In genomic region chr3:50620846-50621245, GRCh38 we compare ENCODE assay signal across 6 cellular contexts. TPM values are rescaled to one million over a fixed set of nuclear protein-coding genes. Genes with fewer than 3 reads are reported as not detected.
DNase-seq lines count a peak whose midpoint lies in the region; ATAC-seq and TF ChIP-seq lines count a peak whose summit lies in the region.

No MANE protein-coding gene starts in this region.

- POLR2A ChIA-PET in T-cell (lab: Charles Lee), result interaction anchor here in 1 of 2 donors (0.7 kb wide), 1 partner anchor 13 kb away, joined by 3 read pairs; no protein-coding TSS in a partner anchor

- peak; percentile 43 for DNase-seq in EL
- DNase-seq in T-cell, result no peak
- DNase-seq in lung (ENCODE audit: low spot score), result peak; percentile 64
- DNase-seq in OCI-M2 (lab: John Stamatoyannopoulos, UW; ENCODE audit: unreplicated experiment), result no peak
- no peak for DNase-seq in neural progenitor cell (ENCODE audit: low spot score)

- H3K9me3 Mint-ChIP-seq in T-cell (no peaks in the 10 kb centered on the region), neural progenitor cell (no peaks in the 10 kb centered on the region)

- peaks cover 7% of the 10 kb centered on the region for H3K36me3 Mint-ChIP-seq in T-cell
- peaks cover 13% of the 10 kb centered on the region for H3K36me3 Mint-ChIP-seq in neural progenitor cell

- H3K27me3 ChIP-seq in lung (ENCODE audit: control insufficient read depth, insufficient read depth) (no peaks in the 10 kb centered on the region), neural progenitor cell (no peaks in the 10 kb centered on the region)

- H2AFZ ChIP-seq in neural progenitor cell (replicated peaks), result no peak overlapping the region

- H3K27ac ChIP-seq in lung (ENCODE audit: low read depth in 1 of 2, low read length in 1 of 2) (peak overlapping the region; percentile 59 to 68), neural progenitor cell (no peak overlapping the region)

- H3K4me3 Mint-ChIP-seq in T-cell (peak overlapping the region; percentile 21 to 99 (median 46)), neural progenitor cell (no peak overlapping the region)

- TF ChIP-seq CTCF in lung (IDR thresholded peaks at IDR 0.05; ENCODE audit: control extremely low read depth, extremely low read depth) (no peak), neural progenitor cell (IDR thresholded peaks at IDR 0.05) (no peak)

- CTCF ChIA-PET in T-cell (lab: Charles Lee), result no interaction called here

- peaks cover 34% of the 10 kb centered on the region for H3K79me2 ChIP-seq in neural progenitor cell (ENCODE audit: low read depth)

- no peak overlapping the region for H3K9ac ChIP-seq in neural progenitor cell

- no peaks in the 10 kb centered on the region for H3K9me3 ChIP-seq in lung (ENCODE audit: control insufficient read depth in 2 of 2, insufficient read depth in 1 of 2, low read length in 1 of 2)
- no peaks in the 10 kb centered on the region for H3K9me3 ChIP-seq in neural progenitor cell (ENCODE audit: low read depth)

- no peaks in the 10 kb centered on the region for H3K27me3 Mint-ChIP-seq in T-cell
- peaks cover 15% of the 10 kb centered on the region for H3K27me3 Mint-ChIP-seq in neural progenitor cell (ENCODE audit: insufficient read depth, low read depth)

- H3K4me1 ChIP-seq in lung (ENCODE audit: control insufficient read depth in 2 of 2, insufficient read depth in 2 of 2, low read length in 2 of 2), result peaks cover 4 to 33% of the 10 kb centered on the region in 2 donors
- peaks cover 34% of the 10 kb centered on the region for H3K4me1 ChIP-seq in neural progenitor cell

- peaks cover 35% of the 10 kb centered on the region for H3F3A ChIP-seq in neural progenitor cell (ENCODE audit: low read depth)

- H3K36me3 ChIP-seq in lung (ENCODE audit: control insufficient read depth in 2 of 2, insufficient read depth in 2 of 2, low read length in 2 of 2) (peaks cover 0 to 4% of the 10 kb centered on the region in 2 donors), neural progenitor cell (no peaks in the 10 kb centered on the region)

- peaks cover 84 to 85% (median 84%) of the 10 kb centered on the region in 3 donors for H3K4me1 Mint-ChIP-seq in T-cell
- peaks cover 42% of the 10 kb centered on the region for H3K4me1 Mint-ChIP-seq in neural progenitor cell

- WGBS in lung, 2 donors, result 8 to 32% methylated on average over 3 of the region's 3 CpGs

- peaks cover 13% of the 10 kb centered on the region for H4K20me1 ChIP-seq in neural progenitor cell (ENCODE audit: low read depth)

- H3K4me2 ChIP-seq in neural progenitor cell, result no peak overlapping the region

- H3K27ac Mint-ChIP-seq in T-cell, result peak overlapping the region; percentile 95 to 96
- H3K27ac Mint-ChIP-seq in neural progenitor cell, result no peak overlapping the region

- no peak for ATAC-seq in T-cell (replicated peaks in 1 of 4)
- no peak for ATAC-seq in lung (ENCODE audit: insufficient read depth, low FRiP score)
- no peak for ATAC-seq in HG03095 (IDR thresholded peaks at IDR 0.05; ENCODE audit: unreplicated experiment)

- H3K4me3 ChIP-seq in lung (no peak overlapping the region), neural progenitor cell (no peak overlapping the region)

RNA-seq across cellular contexts. Expression of gene MAPKAPK3, which starts 3.9 kb away (rescaled TPM):
- 10 to 100 TPM; 35.1 to 66.6 (median 53.0) TPM for total RNA-seq in T-cell
- 10 to 100 TPM; 23.6 to 96.1 TPM for total RNA-seq in lung
- polyA plus RNA-seq in lung, result 10 to 100 TPM; 50.8 to 92.1 TPM
- 47.7 and 77.5 TPM in 2 replicates for total RNA-seq in neural progenitor cell (ENCODE audit: low replicate concordance)

RNA-seq across cellular contexts. Expression of gene CISH, which starts 9.3 kb away (rescaled TPM):
- total RNA-seq in T-cell, result 100 to 1,000 TPM in 3 of 5 donors, 10 to 100 TPM in 2; 37.4 to 217 (median 190) TPM
- total RNA-seq in lung, result 10 to 100 TPM; 42.9 to 50.2 TPM
- 100 to 1,000 TPM in 1 of 2 donors, 10 to 100 TPM in 1; 37.8 to 104 TPM for polyA plus RNA-seq in lung
- total RNA-seq in neural progenitor cell (ENCODE audit: low replicate concordance), result 0.32 and 0.90 TPM in 2 replicates

RNA-seq across cellular contexts. Expression of gene HEMK1, which starts 51.5 kb away (rescaled TPM):
- 10 to 100 TPM; 35.5 to 66.6 (median 42.0) TPM for total RNA-seq in T-cell
- total RNA-seq in lung, result 10 to 100 TPM; 17.3 to 28.0 TPM
- 10 to 100 TPM; 16.0 to 20.1 TPM for polyA plus RNA-seq in lung
- 9.3 and 20.8 TPM in 2 replicates for total RNA-seq in neural progenitor cell (ENCODE audit: low replicate concordance)

RNA-seq across cellular contexts. Expression of gene C3orf18, which starts 53.3 kb away (rescaled TPM):
- total RNA-seq in T-cell, result 10 to 100 TPM; 15.3 to 24.7 (median 19.5) TPM
- total RNA-seq in lung, result 1 to 10 TPM; 5.7 to 7.0 TPM
- 1 to 10 TPM; 2.7 to 3.2 TPM for polyA plus RNA-seq in lung
- total RNA-seq in neural progenitor cell (ENCODE audit: low replicate concordance), result 8.5 and 15.6 TPM in 2 replicates

RNA-seq across cellular contexts. Expression of gene DOCK3, which starts 53.9 kb away (rescaled TPM):
- 1 to 10 TPM; 2.0 to 3.2 (median 2.6) TPM for total RNA-seq in T-cell
- 1 to 10 TPM in 1 of 2 donors, under 1 TPM in 1; 0.25 to 1.4 TPM for total RNA-seq in lung
- polyA plus RNA-seq in lung, result under 1 TPM; 0.06 to 0.43 TPM
- total RNA-seq in neural progenitor cell (ENCODE audit: low replicate concordance), result 10.7 and 11.1 TPM in 2 replicates

Comparison
In these comparisons a context has a peak if more than half of its experiments do, and no peak if none do; other contexts are left out.
1. DNase-seq: peak in EL (single experiment) and lung (single experiment); none in T-cell (0 of 34), OCI-M2 (single experiment) and neural progenitor cell (single experiment).
2. RNA of gene CISH, which starts 9.3 kb away (total RNA-seq): 37.4 to 217 TPM in T-cell and 42.9 to 50.2 TPM in lung; 0.32 to 0.90 TPM in neural progenitor cell; every median in the first group is over 10 times any median in the second.